ENCODE assay signal across 8 cellular contexts in the genomic region with DNA sequence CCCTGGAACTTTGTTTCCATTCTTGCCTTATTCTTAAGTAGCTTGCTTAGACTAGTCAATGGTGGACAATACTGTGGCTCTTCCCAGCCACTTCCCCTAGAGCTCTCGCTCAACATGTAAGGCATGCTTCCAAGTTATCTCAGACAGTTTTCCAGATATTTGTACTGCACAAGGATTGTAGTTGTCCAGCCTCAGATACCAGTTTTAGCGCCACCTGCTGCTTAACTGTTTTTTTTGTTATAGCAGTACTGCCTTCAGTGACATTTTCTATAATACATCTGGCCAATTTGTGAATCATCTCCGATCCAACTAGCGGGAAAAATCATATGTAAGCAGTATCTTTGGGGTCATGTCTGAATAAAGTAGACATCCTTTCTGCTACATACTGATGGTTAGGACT.
DNase-seq lines count a peak whose midpoint lies in the region; ATAC-seq and TF ChIP-seq lines count a peak whose summit lies in the region.

No MANE protein-coding gene starts in this region.

- ATAC-seq in Right ventricle myocardium superior (ENCODE audit: poor library complexity) (peak; percentile 49), lower lobe of right lung (peak in 1 of 2 donors; percentile 68)

- H3K27ac ChIP-seq in lower lobe of right lung: no peak overlapping the region

- H3K4me1 ChIP-seq in lower lobe of right lung: no peaks in the 10 kb centered on the region

- H3K36me3 ChIP-seq in lower lobe of right lung: no peaks in the 10 kb centered on the region

- DNase-seq in Right ventricle myocardium superior (no peak), cardiac septum (ENCODE audit: low spot score) (no peak), astrocyte of the spinal cord (ENCODE audit: low read depth, low spot score) (peak; percentile 65), lower lobe of right lung (no peak), GM19238 (ENCODE audit: insufficient read length, low spot score) (no peak)
- DNase-seq in Jurkat, Clone E6-1 (ENCODE audit: low read depth, low spot score): peak; percentile 15
- DNase-seq in activated CD8-positive, alpha-beta memory T cell treated with anti-CD3 and anti-CD28 coated beads, Interleukin-2, amount 50 U/mL, for 4 hours: no peak
- no peak for DNase-seq in activated effector memory CD4-positive, alpha-beta T cell treated with Interleukin-2 at 50 U/mL for 16 hours

- no peaks in the 10 kb centered on the region for H3K27me3 ChIP-seq in lower lobe of right lung (ENCODE audit: low read depth)

- H3K4me3 ChIP-seq in Jurkat, Clone E6-1 (ENCODE audit: low read length): no peak overlapping the region
- H3K4me3 ChIP-seq in astrocyte of the spinal cord (ENCODE audit: low read depth, low read length): no peak overlapping the region
- H3K4me3 ChIP-seq in lower lobe of right lung: no peak overlapping the region

- H3K9me3 ChIP-seq in lower lobe of right lung: no peaks in the 10 kb centered on the region

- TF ChIP-seq CTCF in astrocyte of the spinal cord (IDR thresholded peaks at IDR 0.05; ENCODE audit: low read depth, low read length) (peak; percentile 55), lower lobe of right lung (IDR thresholded peaks at IDR 0.05) (peak; percentile 41)

- intact Hi-C loops in Right ventricle myocardium superior (cut with DNase I) (loop anchor here (10.0 kb wide), 1 partner anchor 518 kb away; no protein-coding TSS in a partner anchor), cardiac septum (cut with DNase I) (loop anchor here (5.0 kb wide), 1 partner anchor 516 kb away; no protein-coding TSS in a partner anchor), lower lobe of right lung (cut with DNase I) (no loop called here)

- in situ Hi-C loops in astrocyte of the spinal cord (cut with HindIII; ENCODE audit: low sequenced_read_pairs): no loop called here

Comparison
In these comparisons a context has a peak if more than half of its experiments do, and no peak if none do; other contexts are left out.
1. DNase-seq: peak in Jurkat, Clone E6-1 (single experiment) and astrocyte of the spinal cord (single experiment); none in Right ventricle myocardium superior (single experiment), cardiac septum (single experiment), lower lobe of right lung (single experiment), GM19238 (single experiment), activated CD8-positive, alpha-beta memory T cell treated with anti-CD3 and anti-CD28 coated beads, Interleukin-2, amount 50 U/mL, for 4 hours (single experiment) and activated effector memory CD4-positive, alpha-beta T cell treated with Interleukin-2 at 50 U/mL for 16 hours (single experiment).